In the genomic region with DNA sequence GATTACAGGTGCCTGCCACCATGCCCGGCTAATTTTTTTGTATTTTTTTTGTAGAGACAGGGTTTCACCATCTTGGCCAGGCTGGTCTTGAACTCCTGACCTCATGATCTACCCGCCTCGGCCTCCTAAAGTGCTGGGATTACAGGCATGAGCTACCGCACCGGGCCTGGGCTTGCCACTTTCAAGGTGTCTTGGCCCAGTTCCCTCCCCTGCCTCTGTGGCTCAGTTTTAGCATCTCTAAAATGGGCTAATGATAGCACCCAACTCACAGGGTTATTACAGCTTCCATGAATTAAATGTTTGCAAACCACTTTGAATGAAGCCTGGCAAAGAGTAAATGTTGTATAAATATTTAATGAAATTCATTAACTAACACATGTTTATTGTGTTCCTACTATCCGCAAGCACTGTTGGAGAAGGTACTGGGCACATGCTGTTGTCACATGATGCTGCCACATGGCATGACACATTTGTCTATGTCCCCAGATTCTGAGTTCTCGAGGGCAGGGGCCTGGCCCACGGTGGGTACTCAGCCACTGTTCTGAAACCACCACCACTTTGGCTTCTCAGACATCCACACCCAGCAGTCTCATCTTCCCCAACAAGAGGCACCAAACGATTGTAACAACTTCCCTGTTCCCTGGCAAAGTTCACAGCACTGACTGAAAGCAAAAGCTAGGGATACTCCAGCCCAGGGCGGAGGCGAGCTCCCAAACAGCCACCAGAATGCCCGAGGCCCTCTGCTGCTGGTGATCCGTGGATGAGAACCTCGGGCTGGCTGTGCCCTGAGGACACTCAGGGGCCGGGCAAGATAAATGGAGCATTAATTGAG, we compare ENCODE assay signal across 10 cellular contexts. TPM values are rescaled to one million over a fixed set of nuclear protein-coding genes. Genes with fewer than 3 reads are reported as not detected.
DNase-seq lines count a peak whose midpoint lies in the region; ATAC-seq and TF ChIP-seq lines count a peak whose summit lies in the region.
"Had no signal": no experiment of that assay in that cellular context is flagged by ENCODE, and none has a peak within 500 bp of the region (broad histone marks: within the 10 kb centered on the region; RNA-seq: fewer than 3 reads in every experiment).

No MANE protein-coding gene starts in this region.

- no peaks in the 10 kb centered on the region for H3K9me3 ChIP-seq in CD8-positive, alpha-beta memory T cell (ENCODE audit: low read length)

- POLR2A ChIA-PET in CD8-positive, alpha-beta memory T cell (lab: Charles Lee): interaction anchor here (1.0 kb wide), 1 partner anchor 10 kb away, joined by 6 read pairs; the partner anchor contains the start of gene IFFO2
- POLR2A ChIA-PET in activated CD8-positive, alpha-beta T cell treated with anti-CD3 and anti-CD28 coated beads for 36 hours (lab: Charles Lee): interaction anchor here (1.3 to 3.2 kb wide), 3 partner anchors 8 to 23 kb away, joined by 3 to 10 read pairs (median 9); no protein-coding TSS in a partner anchor

- H3K36me3 Mint-ChIP-seq in CD8-positive, alpha-beta memory T cell: peaks cover 0 to 11% (median 4%) of the 10 kb centered on the region in 3 donors
- H3K36me3 Mint-ChIP-seq in activated CD8-positive, alpha-beta T cell treated with anti-CD3 and anti-CD28 coated beads for 36 hours (ENCODE audit: low read depth): peaks cover 9% of the 10 kb centered on the region
- no peaks in the 10 kb centered on the region for H3K36me3 Mint-ChIP-seq in mesothelial cell of epicardium

- peak overlapping the region; percentile 66 to 98 (median 94) for H3K4me3 Mint-ChIP-seq in CD8-positive, alpha-beta memory T cell
- no peak overlapping the region for H3K4me3 Mint-ChIP-seq in activated CD8-positive, alpha-beta T cell treated with anti-CD3 and anti-CD28 coated beads for 36 hours
- no peak overlapping the region for H3K4me3 Mint-ChIP-seq in mesothelial cell of epicardium

- peaks cover 7% of the 10 kb centered on the region for H3K36me3 ChIP-seq in CD8-positive, alpha-beta memory T cell (ENCODE audit: insufficient read depth, low read length)

- no peak for TF ChIP-seq CTCF in activated CD8-positive, alpha-beta T cell treated with anti-CD3 and anti-CD28 coated beads for 36 hours (IDR thresholded peaks at IDR 0.05)
- TF ChIP-seq CTCF in mesothelial cell of epicardium (IDR thresholded peaks at IDR 0.05; ENCODE audit: unreplicated experiment): no peak

- H3K27ac Mint-ChIP-seq in CD8-positive, alpha-beta memory T cell: peak overlapping the region; percentile 75 to 100 (median 100)
- peak overlapping the region; percentile 93 for H3K27ac Mint-ChIP-seq in activated CD8-positive, alpha-beta T cell treated with anti-CD3 and anti-CD28 coated beads for 36 hours
- H3K27ac Mint-ChIP-seq in mesothelial cell of epicardium: no peak overlapping the region

- peaks cover 86% of the 10 kb centered on the region for H3K4me1 ChIP-seq in CD8-positive, alpha-beta memory T cell (ENCODE audit: insufficient read depth, low read length)

- H3K27ac ChIP-seq in CD8-positive, alpha-beta memory T cell (ENCODE audit: low read depth, low read length): no peak overlapping the region
- peak overlapping the region in 19 of 21 experiments; percentile 37 to 95 (median 89) for H3K27ac ChIP-seq in skin epidermis

- CTCF ChIA-PET in CD8-positive, alpha-beta memory T cell (lab: Charles Lee): interaction anchor here (1.0 to 1.3 kb wide), 3 partner anchors 17 to 25 kb away, joined by 3 read pairs; no protein-coding TSS in a partner anchor
- CTCF ChIA-PET in activated CD8-positive, alpha-beta T cell treated with anti-CD3 and anti-CD28 coated beads for 36 hours (lab: Charles Lee): interaction anchor here (0.9 to 5.9 kb wide), 3 partner anchors 26 to 39 kb away, joined by 3 to 26 read pairs (median 17); no protein-coding TSS in a partner anchor

- peak overlapping the region; percentile 57 for H3K4me3 ChIP-seq in CD8-positive, alpha-beta memory T cell (ENCODE audit: low read length)
- no peak overlapping the region for H3K4me3 ChIP-seq in skin epidermis

- intact Hi-C loops in activated CD8-positive, alpha-beta T cell treated with anti-CD3 and anti-CD28 coated beads for 36 hours (cut with micrococcal nuclease): no loop called here

- no peak for DNase-seq in CD8-positive, alpha-beta memory T cell
- DNase-seq in activated CD8-positive, alpha-beta T cell treated with anti-CD3 and anti-CD28 coated beads for 36 hours: no peak
- peak; percentile 44 for DNase-seq in fibroblast of gingiva (ENCODE audit: low read depth)
- no peak for DNase-seq in HT-29 (ENCODE audit: low spot score)
- DNase-seq in inferior parietal cortex (ENCODE audit: extremely low spot score): no peak
- no peak for DNase-seq in mesothelial cell of epicardium (ENCODE audit: low spot score in 2 of 2, unreplicated experiment in 2 of 2)
- DNase-seq in NCI-H524 (lab: John Stamatoyannopoulos, UW): no peak
- DNase-seq: DND-41, NCI-H526 had no signal

- peaks cover 86 to 96% (median 93%) of the 10 kb centered on the region in 3 donors for H3K4me1 Mint-ChIP-seq in CD8-positive, alpha-beta memory T cell
- H3K4me1 Mint-ChIP-seq in activated CD8-positive, alpha-beta T cell treated with anti-CD3 and anti-CD28 coated beads for 36 hours (ENCODE audit: low read depth): peaks cover 76% of the 10 kb centered on the region
- peaks cover 59% of the 10 kb centered on the region for H3K4me1 Mint-ChIP-seq in mesothelial cell of epicardium

- ATAC-seq in activated CD8-positive, alpha-beta T cell treated with anti-CD3 and anti-CD28 coated beads for 36 hours: no peak

- no peaks in the 10 kb centered on the region for H3K27me3 Mint-ChIP-seq in CD8-positive, alpha-beta memory T cell
- H3K27me3 Mint-ChIP-seq in activated CD8-positive, alpha-beta T cell treated with anti-CD3 and anti-CD28 coated beads for 36 hours: no peaks in the 10 kb centered on the region
- no peaks in the 10 kb centered on the region for H3K27me3 Mint-ChIP-seq in mesothelial cell of epicardium (ENCODE audit: low read depth)

- H3K27me3 ChIP-seq in CD8-positive, alpha-beta memory T cell (ENCODE audit: insufficient read depth, low read length, poor library complexity, severe bottlenecking): no peaks in the 10 kb centered on the region

- H3K9me3 Mint-ChIP-seq in CD8-positive, alpha-beta memory T cell: no peaks in the 10 kb centered on the region
- no peaks in the 10 kb centered on the region for H3K9me3 Mint-ChIP-seq in activated CD8-positive, alpha-beta T cell treated with anti-CD3 and anti-CD28 coated beads for 36 hours
- no peaks in the 10 kb centered on the region for H3K9me3 Mint-ChIP-seq in mesothelial cell of epicardium

RNA-seq across cellular contexts. Expression of gene IFFO2, which starts 9.7 kb away (rescaled TPM):
- 10 to 100 TPM; 33.1 to 37.7 TPM for total RNA-seq in CD8-positive, alpha-beta memory T cell
- 3.2 TPM for polyA plus RNA-seq in CD8-positive, alpha-beta memory T cell
- total RNA-seq in activated CD8-positive, alpha-beta T cell treated with anti-CD3 and anti-CD28 coated beads for 36 hours: 10 to 100 TPM; 23.7 to 26.4 TPM
- total RNA-seq in HT-29 (2014; rRNA removed; shearing (Covaris generic)): 93.6 and 101 TPM in 2 replicates
- 7.8 to 10.4 TPM (median 9.1 TPM) in 3 replicates for total RNA-seq in mesothelial cell of epicardium

RNA-seq across cellular contexts. Expression of gene ALDH4A1, which starts 44.4 kb away (rescaled TPM):
- total RNA-seq in CD8-positive, alpha-beta memory T cell: 1 to 10 TPM; 9.3 to 9.5 TPM
- polyA plus RNA-seq in CD8-positive, alpha-beta memory T cell: 1.4 TPM
- 1 to 10 TPM; 3.9 to 4.3 TPM for total RNA-seq in activated CD8-positive, alpha-beta T cell treated with anti-CD3 and anti-CD28 coated beads for 36 hours
- total RNA-seq in HT-29 (2014; rRNA removed; shearing (Covaris generic)): 60.7 and 68.0 TPM in 2 replicates
- total RNA-seq in mesothelial cell of epicardium: 10.7 to 11.5 TPM (median 11.5 TPM) in 3 replicates

Comparison
In these comparisons a context has a peak if more than half of its experiments do, and no peak if none do; other contexts are left out.
1. H3K4me3 Mint-ChIP-seq: peak in CD8-positive, alpha-beta memory T cell (7 of 7); none in activated CD8-positive, alpha-beta T cell treated with anti-CD3 and anti-CD28 coated beads for 36 hours (single experiment) and mesothelial cell of epicardium (single experiment).